In genomic region chr17:8885968-8886674, GRCh38 we compare ENCODE assay signal across 1 cellular context.
TF ChIP-seq lines count a peak whose summit lies in the region.

No MANE protein-coding gene starts in this region.

TF ChIP-seq in WTC11, 78 proteins besides CTCF, POLR2A, EP300 and RAD21 (continued from another document):
- TF ChIP-seq, protein P1, sequence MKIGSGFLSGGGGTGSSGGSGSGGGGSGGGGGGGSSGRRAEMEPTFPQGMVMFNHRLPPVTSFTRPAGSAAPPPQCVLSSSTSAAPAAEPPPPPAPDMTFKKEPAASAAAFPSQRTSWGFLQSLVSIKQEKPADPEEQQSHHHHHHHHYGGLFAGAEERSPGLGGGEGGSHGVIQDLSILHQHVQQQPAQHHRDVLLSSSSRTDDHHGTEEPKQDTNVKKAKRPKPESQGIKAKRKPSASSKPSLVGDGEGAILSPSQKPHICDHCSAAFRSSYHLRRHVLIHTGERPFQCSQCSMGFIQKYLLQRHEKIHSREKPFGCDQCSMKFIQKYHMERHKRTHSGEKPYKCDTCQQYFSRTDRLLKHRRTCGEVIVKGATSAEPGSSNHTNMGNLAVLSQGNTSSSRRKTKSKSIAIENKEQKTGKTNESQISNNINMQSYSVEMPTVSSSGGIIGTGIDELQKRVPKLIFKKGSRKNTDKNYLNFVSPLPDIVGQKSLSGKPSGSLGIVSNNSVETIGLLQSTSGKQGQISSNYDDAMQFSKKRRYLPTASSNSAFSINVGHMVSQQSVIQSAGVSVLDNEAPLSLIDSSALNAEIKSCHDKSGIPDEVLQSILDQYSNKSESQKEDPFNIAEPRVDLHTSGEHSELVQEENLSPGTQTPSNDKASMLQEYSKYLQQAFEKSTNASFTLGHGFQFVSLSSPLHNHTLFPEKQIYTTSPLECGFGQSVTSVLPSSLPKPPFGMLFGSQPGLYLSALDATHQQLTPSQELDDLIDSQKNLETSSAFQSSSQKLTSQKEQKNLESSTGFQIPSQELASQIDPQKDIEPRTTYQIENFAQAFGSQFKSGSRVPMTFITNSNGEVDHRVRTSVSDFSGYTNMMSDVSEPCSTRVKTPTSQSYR (CRISPR knock-in tag; IDR thresholded peaks at IDR 0.05): no peak
- TF ChIP-seq CBFB (CRISPR knock-in tag; IDR thresholded peaks at IDR 0.05; ENCODE audit: low read depth): no peak
- TF ChIP-seq, protein P2, sequence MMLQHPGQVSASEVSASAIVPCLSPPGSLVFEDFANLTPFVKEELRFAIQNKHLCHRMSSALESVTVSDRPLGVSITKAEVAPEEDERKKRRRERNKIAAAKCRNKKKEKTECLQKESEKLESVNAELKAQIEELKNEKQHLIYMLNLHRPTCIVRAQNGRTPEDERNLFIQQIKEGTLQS (CRISPR knock-in tag; conservative IDR thresholded peaks at IDR 0.05): no peak
